8 cellular contexts compared by ENCODE assay signal in genomic region chrX:121308276-121308805, GRCh38.
A peak's percentile ranks its signal among the peaks of the same experiment; 100 is the strongest.
DNase-seq lines count a peak whose midpoint lies in the region; ATAC-seq and TF ChIP-seq lines count a peak whose summit lies in the region.

No MANE protein-coding gene starts in this region.

- TF ChIP-seq CTCF in MCF 10A (IDR thresholded peaks at IDR 0.05; ENCODE audit: unreplicated experiment) (peak; percentile 38), breast epithelium (IDR thresholded peaks at IDR 0.05) (no peak), HFF-Myc (IDR thresholded peaks at IDR 0.05; ENCODE audit: low read depth, low read length, missing control alignments) (peak; percentile 29), MM.1S (IDR thresholded peaks at IDR 0.05; ENCODE audit: low read length) (peak; percentile 79), foreskin keratinocyte (conservative IDR thresholded peaks at IDR 0.05) (peak; percentile 58)

- peaks cover 18% of the 10 kb centered on the region for H3F3A ChIP-seq in MM.1S (ENCODE audit: insufficient read depth, low read length)

- peak overlapping the region; percentile 68 for H2AFZ ChIP-seq in MM.1S (ENCODE audit: low read length)

- no peaks in the 10 kb centered on the region for H3K36me3 Mint-ChIP-seq in MCF 10A (ENCODE audit: insufficient read depth, unreplicated experiment)
- H3K36me3 Mint-ChIP-seq in activated CD4-positive, alpha-beta memory T cell treated with anti-CD3 and anti-CD28 coated beads for 36 hours: peaks cover 3% of the 10 kb centered on the region

- ATAC-seq in foreskin keratinocyte: peak; percentile 68

- H3K27ac ChIP-seq in breast epithelium: no peak overlapping the region
- H3K27ac ChIP-seq in MM.1S (ENCODE audit: low read length): peak overlapping the region; percentile 84
- no peak overlapping the region for H3K27ac ChIP-seq in foreskin keratinocyte

- peak overlapping the region; percentile 78 for H3K4me2 ChIP-seq in MM.1S (ENCODE audit: low read depth, low read length)

- H3K9me3 Mint-ChIP-seq in MCF 10A (ENCODE audit: unreplicated experiment): peaks cover 7% of the 10 kb centered on the region
- no peaks in the 10 kb centered on the region for H3K9me3 Mint-ChIP-seq in activated CD4-positive, alpha-beta memory T cell treated with anti-CD3 and anti-CD28 coated beads for 36 hours

- H3K27me3 ChIP-seq in breast epithelium: no peaks in the 10 kb centered on the region
- H3K27me3 ChIP-seq in MM.1S (replicated peaks; ENCODE audit: insufficient read depth, low read length): no peaks in the 10 kb centered on the region
- H3K27me3 ChIP-seq in foreskin keratinocyte: no peaks in the 10 kb centered on the region

- no peaks in the 10 kb centered on the region for H3K79me2 ChIP-seq in MM.1S (ENCODE audit: low read length)

- CTCF ChIA-PET in MCF 10A (lab: Yijun Ruan, JAX): interaction anchor here (0.6 to 2.4 kb wide), 13 partner anchors 9 to 1559 kb away, joined by 3 to 13 read pairs (median 3); no protein-coding TSS in a partner anchor
- CTCF ChIA-PET in activated CD4-positive, alpha-beta memory T cell treated with anti-CD3 and anti-CD28 coated beads for 36 hours (lab: Charles Lee): interaction anchor here (0.7 kb wide), 1 partner anchor 10 kb away, joined by 3 read pairs; no protein-coding TSS in a partner anchor

- POLR2A ChIA-PET in MCF 10A (lab: Yijun Ruan, JAX): interaction anchor here (0.6 to 0.8 kb wide), 2 partner anchors 17 to 83 kb away, joined by 3 to 4 read pairs; no protein-coding TSS in a partner anchor
- POLR2A ChIA-PET in activated CD4-positive, alpha-beta memory T cell treated with anti-CD3 and anti-CD28 coated beads for 36 hours (lab: Charles Lee): no interaction called here

- no peaks in the 10 kb centered on the region for H3K27me3 Mint-ChIP-seq in MCF 10A (ENCODE audit: insufficient read depth, unreplicated experiment)
- peaks cover 2% of the 10 kb centered on the region for H3K27me3 Mint-ChIP-seq in activated CD4-positive, alpha-beta memory T cell treated with anti-CD3 and anti-CD28 coated beads for 36 hours

- H3K9me3 ChIP-seq in breast epithelium (no peaks in the 10 kb centered on the region), MM.1S (replicated peaks; ENCODE audit: insufficient read depth, low read length) (no peaks in the 10 kb centered on the region)

- H3K9me2 ChIP-seq in MM.1S (replicated peaks; ENCODE audit: insufficient read depth, low read length): no peaks in the 10 kb centered on the region

- no peak for TF ChIP-seq POLR2A in breast epithelium (IDR thresholded peaks at IDR 0.05)

- no peaks in the 10 kb centered on the region for H3K4me1 ChIP-seq in breast epithelium
- H3K4me1 ChIP-seq in MM.1S (ENCODE audit: low read length): peaks cover 20% of the 10 kb centered on the region
- no peaks in the 10 kb centered on the region for H3K4me1 ChIP-seq in foreskin keratinocyte

- no peak overlapping the region for H3K27ac Mint-ChIP-seq in MCF 10A (ENCODE audit: low read depth, unreplicated experiment)
- H3K27ac Mint-ChIP-seq in activated CD4-positive, alpha-beta memory T cell treated with anti-CD3 and anti-CD28 coated beads for 36 hours: peak overlapping the region; percentile 87

- no peak overlapping the region for H3K4me3 ChIP-seq in breast epithelium
- no peak overlapping the region for H3K4me3 ChIP-seq in HFF-Myc (replicated peaks; ENCODE audit: low read depth, low read length)
- peak overlapping the region; percentile 46 for H3K4me3 ChIP-seq in MM.1S (ENCODE audit: low read length)

- H4K20me1 ChIP-seq in MM.1S (ENCODE audit: insufficient read depth, low read length): no peaks in the 10 kb centered on the region

- no peak overlapping the region for H3K4me3 Mint-ChIP-seq in MCF 10A (ENCODE audit: unreplicated experiment)
- peak overlapping the region; percentile 48 for H3K4me3 Mint-ChIP-seq in activated CD4-positive, alpha-beta memory T cell treated with anti-CD3 and anti-CD28 coated beads for 36 hours

- DNase-seq in MCF 10A (ENCODE audit: unreplicated experiment) (peak; percentile 50), breast epithelium (ENCODE audit: low spot score in 2 of 2) (no peak), HFF-Myc (ENCODE audit: extremely low read depth, low read depth) (peak; percentile 7), MM.1S (peak; percentile 87), foreskin keratinocyte (peak; percentile 43 to 60), NCI-H187 treated with DMSO at 0.1 percent for 48 hours (lab: John Stamatoyannopoulos, UW) (no peak)
- DNase-seq in activated CD4-positive, alpha-beta memory T cell treated with anti-CD3 and anti-CD28 coated beads for 36 hours: peak; percentile 78
- DNase-seq in stimulated activated CD4-positive, alpha-beta T cell treated with anti-CD3 and anti-CD28 coated beads, Interleukin-15, amount 100 ng/mL, for 24 hours: peak; percentile 68

- intact Hi-C loops in MCF 10A (cut with micrococcal nuclease): no loop called here
- intact Hi-C loops in breast epithelium (cut with DNase I; ENCODE audit: low total_unique reads): no loop called here
- intact Hi-C loops in activated CD4-positive, alpha-beta memory T cell treated with anti-CD3 and anti-CD28 coated beads for 36 hours (cut with micrococcal nuclease): loop anchor here (1.0 to 5.0 kb wide), 8 partner anchors 147 to 1551 kb away; partner anchors contain the start of gene SOWAHD

- H3K4me1 Mint-ChIP-seq in MCF 10A (ENCODE audit: insufficient read depth, unreplicated experiment): no peaks in the 10 kb centered on the region
- H3K4me1 Mint-ChIP-seq in activated CD4-positive, alpha-beta memory T cell treated with anti-CD3 and anti-CD28 coated beads for 36 hours (ENCODE audit: low read depth): peaks cover 24% of the 10 kb centered on the region

- no TSS peak for BruUV-seq in MCF 10A (replicated peaks; lab: Mats Ljungman, UMichigan)

- H3K36me3 ChIP-seq in breast epithelium (no peaks in the 10 kb centered on the region), MM.1S (replicated peaks; ENCODE audit: insufficient read depth, low read length) (no peaks in the 10 kb centered on the region)

- H3K9ac ChIP-seq in MM.1S (ENCODE audit: low read length): peak overlapping the region; percentile 41; the same call in 1 of the 2 replicates

Comparison
In these comparisons a context has a peak if more than half of its experiments do, and no peak if none do; other contexts are left out.
1. DNase-seq: peak in MCF 10A (single experiment), HFF-Myc (single experiment), MM.1S (single experiment), activated CD4-positive, alpha-beta memory T cell treated with anti-CD3 and anti-CD28 coated beads for 36 hours (single experiment), foreskin keratinocyte (2 of 2) and stimulated activated CD4-positive, alpha-beta T cell treated with anti-CD3 and anti-CD28 coated beads, Interleukin-15, amount 100 ng/mL, for 24 hours (single experiment); none in breast epithelium (0 of 2) and NCI-H187 treated with DMSO at 0.1 percent for 48 hours (single experiment).
2. CTCF ChIP-seq: peak in MCF 10A (single experiment), HFF-Myc (single experiment), MM.1S (single experiment) and foreskin keratinocyte (single experiment); none in breast epithelium (0 of 3).